ENCODE assay signal across 8 cellular contexts in the genomic region with DNA sequence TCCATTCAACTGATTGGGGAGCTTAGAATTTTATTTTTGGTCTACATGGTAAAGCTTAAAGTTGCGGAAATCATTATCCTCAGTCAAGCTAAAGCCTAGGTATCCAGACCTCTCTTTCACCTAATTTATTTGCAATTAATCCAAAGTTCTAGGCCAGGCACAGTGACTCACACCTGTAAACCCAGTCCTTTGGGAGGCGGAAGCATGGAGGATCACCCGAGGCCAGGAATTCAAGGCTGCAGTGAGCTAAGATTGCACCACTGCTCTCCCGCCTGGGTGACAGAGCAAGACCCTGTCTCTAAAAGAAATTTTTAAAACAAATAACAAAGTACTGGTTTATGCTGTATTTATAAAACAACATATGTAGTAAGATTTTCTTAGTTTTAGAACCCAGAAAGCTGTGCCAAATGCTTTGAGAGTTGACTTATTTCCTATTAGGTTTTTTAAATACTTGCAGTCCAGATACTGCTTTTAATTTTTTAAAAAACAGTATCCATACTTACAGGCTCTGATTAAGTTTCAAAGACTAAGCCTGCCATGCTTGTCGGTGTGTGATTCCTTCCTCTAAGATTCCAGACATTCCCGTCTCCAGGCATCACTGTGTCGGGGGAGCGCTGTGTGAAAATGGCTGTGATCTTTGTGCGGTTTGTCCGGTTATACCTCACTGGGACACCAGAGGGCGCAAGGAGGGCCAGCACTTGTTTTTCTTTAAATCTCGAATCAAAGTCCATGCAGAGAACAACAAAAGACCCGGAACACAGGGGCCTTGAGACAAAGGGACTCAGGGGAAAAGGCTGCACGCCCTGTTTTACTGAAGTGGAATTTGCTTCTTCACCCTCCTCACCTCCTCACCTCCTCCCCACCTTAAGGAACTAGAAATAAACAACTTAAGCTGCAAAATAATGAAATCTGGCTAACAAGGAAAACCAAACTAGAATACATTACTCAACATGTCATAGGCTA. TPM values are rescaled to one million over a fixed set of nuclear protein-coding genes. Genes with fewer than 3 reads are reported as not detected.
DNase-seq lines count a peak whose midpoint lies in the region; ATAC-seq, FAIRE-seq and TF ChIP-seq lines count a peak whose summit lies in the region.

No MANE protein-coding gene starts in this region.

- TF ChIP-seq POLR2A in GM18505 (IDR thresholded peaks at IDR 0.05; ENCODE audit: borderline replicate concordance, extremely low read depth, insufficient read depth, insufficient read length) = no peak

- FAIRE-seq in TTC549 (lab: Jason Lieb, UNC) = peak; percentile 86

- TF ChIP-seq CTCF in 22Rv1 (IDR thresholded peaks at IDR 0.05) = peak; percentile 99
- TF ChIP-seq CTCF in brain microvascular endothelial cell (IDR thresholded peaks at IDR 0.05; ENCODE audit: low read depth, low read length, missing control alignments) = peak; percentile 91

- H3K36me3 ChIP-seq in brain microvascular endothelial cell (replicated peaks) (no peaks in the 10 kb centered on the region), iPS-18a (ENCODE audit: control insufficient read depth, low read depth, low read length) (no peaks in the 10 kb centered on the region), skeletal muscle tissue (ENCODE audit: control insufficient read depth in 3 of 3, insufficient read depth in 3 of 3, low read length in 3 of 3) (no peaks in the 10 kb centered on the region)

- peak; percentile 90 for ATAC-seq in GM18505 (IDR thresholded peaks at IDR 0.05; ENCODE audit: unreplicated experiment)
- peak; percentile 93 for ATAC-seq in HG02981 (IDR thresholded peaks at IDR 0.05; ENCODE audit: unreplicated experiment)

- H3K9me3 ChIP-seq in iPS-18a (ENCODE audit: control insufficient read depth, low read depth, low read length) (no peaks in the 10 kb centered on the region), skeletal muscle tissue (ENCODE audit: control insufficient read depth in 3 of 3, low read length in 3 of 3) (no peaks in the 10 kb centered on the region)

- in situ Hi-C loops in brain microvascular endothelial cell (cut with HindIII; ENCODE audit: low pct_ligation_motif_present, low sequenced_read_pairs) = no loop called here

- H3K27me3 ChIP-seq in brain microvascular endothelial cell (replicated peaks) (no peaks in the 10 kb centered on the region), iPS-18a (ENCODE audit: control insufficient read depth, insufficient read depth, low read length) (no peaks in the 10 kb centered on the region), skeletal muscle tissue (ENCODE audit: control insufficient read depth in 3 of 3, insufficient read depth in 3 of 3, low read length in 3 of 3) (no peaks in the 10 kb centered on the region)

- peak overlapping the region; percentile 63 for H3K27ac ChIP-seq in 22Rv1
- peak overlapping the region; percentile 22 for H3K27ac ChIP-seq in brain microvascular endothelial cell
- peak overlapping the region; percentile 93 for H3K27ac ChIP-seq in iPS-18a (ENCODE audit: low read length)
- H3K27ac ChIP-seq in skeletal muscle tissue (ENCODE audit: low read depth, low read length) = no peak overlapping the region

- no peak overlapping the region for H3K4me3 ChIP-seq in brain microvascular endothelial cell (ENCODE audit: low read depth, low read length)
- H3K4me3 ChIP-seq in iPS-18a (ENCODE audit: low read length) = peak overlapping the region; percentile 38
- peak overlapping the region in 2 of 3 donors; percentile 13 to 30 for H3K4me3 ChIP-seq in skeletal muscle tissue (ENCODE audit: low read length in 3 of 3)

- H3K9ac ChIP-seq in iPS-18a (ENCODE audit: low read length) = peak overlapping the region; percentile 71
- peak overlapping the region in 1 of 3 donors; percentile 68 for H3K9ac ChIP-seq in skeletal muscle tissue (ENCODE audit: low read depth in 1 of 3, low read length in 3 of 3)

- H3K4me1 ChIP-seq in iPS-18a (ENCODE audit: control insufficient read depth, low read depth, low read length) = peaks cover 32% of the 10 kb centered on the region
- H3K4me1 ChIP-seq in skeletal muscle tissue (ENCODE audit: control insufficient read depth in 3 of 3, insufficient read depth in 3 of 3, low read length in 3 of 3) = no peaks in the 10 kb centered on the region

- DNase-seq in NCI-H2029 treated with DMSO at 0.1 percent for 48 hours (lab: John Stamatoyannopoulos, UW) (peak; percentile 89), brain microvascular endothelial cell (peak; percentile 92)

RNA-seq across cellular contexts. Expression of gene TMPO, which starts 24.6 kb away (rescaled TPM):
- total RNA-seq in skeletal muscle tissue = 65.8 TPM
